8 cellular contexts compared by ENCODE assay signal in genomic region chr2:119366649-119367471, GRCh38. TPM values are rescaled to one million over a fixed set of nuclear protein-coding genes. Genes with fewer than 3 reads are reported as not detected.
DNase-seq lines count a peak whose midpoint lies in the region; ATAC-seq, FAIRE-seq and TF ChIP-seq lines count a peak whose summit lies in the region.

TSS of gene C2orf76 (minus strand) at chr2:119366834. CDS start at chr2:119339959, 26,875 bp downstream.
TSS of gene DBI (plus strand) at chr2:119366977. CDS start at chr2:119367052, 75 bp downstream.

- peak within 1 kb of the TSS; percentile 97 for H3K27ac Mint-ChIP-seq in progenitor cell of endocrine pancreas

- no peaks in the 10 kb centered on the region for H3K27me3 Mint-ChIP-seq in progenitor cell of endocrine pancreas

- peaks cover 23% of the 10 kb centered on the region for H3K4me1 Mint-ChIP-seq in progenitor cell of endocrine pancreas (ENCODE audit: low read depth)

- peak; percentile 93 for ATAC-seq in HG02852 (IDR thresholded peaks at IDR 0.05; ENCODE audit: unreplicated experiment)
- peak; percentile 98 to 99 for ATAC-seq in left cardiac atrium

- H3K4me3 Mint-ChIP-seq in progenitor cell of endocrine pancreas (ENCODE audit: low read depth) = peak within 1 kb of the TSS; percentile 91

- no peaks in the 10 kb centered on the region for H3K9me3 Mint-ChIP-seq in progenitor cell of endocrine pancreas (ENCODE audit: low read depth)

- H3K36me3 Mint-ChIP-seq in progenitor cell of endocrine pancreas (ENCODE audit: insufficient read depth) = peaks cover 19% of the 10 kb centered on the region

- DNase-seq in GM12892 (ENCODE audit: insufficient read length) = peak; percentile 94
- DNase-seq in NCI-H146 (lab: John Stamatoyannopoulos, UW) = peak; percentile 98
- peak; percentile 77 to 97 (median 82) for DNase-seq in T-helper 1 cell
- peak; percentile 93 for DNase-seq in amniotic stem cell (lab: John Stamatoyannopoulos, UW)
- DNase-seq in left cardiac atrium = peak; percentile 95
- DNase-seq in progenitor cell of endocrine pancreas (ENCODE audit: low spot score, unreplicated experiment) = peak; percentile 86
- DNase-seq in ureter (ENCODE audit: low spot score) = peak; percentile 96

- intact Hi-C loops in left cardiac atrium (cut with DNase I) = no loop called here

- no peak for TF ChIP-seq CTCF in progenitor cell of endocrine pancreas (IDR thresholded peaks at IDR 0.05; ENCODE audit: unreplicated experiment)

- FAIRE-seq in GM12892 (lab: Jason Lieb, UNC) = peak; percentile 97

- TF ChIP-seq POLR2A in GM12892 (IDR thresholded peaks at IDR 0.05; ENCODE audit: low read depth, low read length) = peak; percentile 92

RNA-seq across cellular contexts. Expression of gene C2orf76, which starts in this region (rescaled TPM):
- 19.7 TPM for polyA plus RNA-seq in GM12892 (2012; ENCODE audit: missing spikeins)
- total RNA-seq in left cardiac atrium = 10 to 100 TPM in 1 of 2 donors, 1 to 10 TPM in 1; 9.9 to 11.5 TPM
- total RNA-seq in progenitor cell of endocrine pancreas = 8.4 and 10.9 TPM in 2 replicates
- 14.3 TPM for total RNA-seq in ureter

RNA-seq across cellular contexts. Expression of gene DBI, which starts in this region (rescaled TPM):
- 607 TPM for polyA plus RNA-seq in GM12892 (2012; ENCODE audit: missing spikeins)
- total RNA-seq in left cardiac atrium = 100 to 1,000 TPM; 172 to 227 TPM
- total RNA-seq in progenitor cell of endocrine pancreas = 144 and 156 TPM in 2 replicates
- total RNA-seq in ureter = 99.6 TPM

Comparison
In these comparisons a context has a peak if more than half of its experiments do, and no peak if none do; other contexts are left out.
1. Peak in every context shown above with its lines: DNase-seq and ATAC-seq.